Comparison of ENCODE assay signal across 1 cellular context in genomic region chr16:31475949-31476304, GRCh38.
TF ChIP-seq lines count a peak whose summit lies in the region.

No MANE protein-coding gene starts in this region.

TF ChIP-seq in HepG2, 621 proteins besides CTCF, POLR2A, EP300 and RAD21:
- TF ChIP-seq HNRNPK (IDR thresholded peaks at IDR 0.05; ENCODE audit: low read depth, low read length, poor library complexity, severe bottlenecking), result peak; percentile 36
- no peak for TF ChIP-seq ZNF562 (CRISPR knock-in tag; IDR thresholded peaks at IDR 0.05; ENCODE audit: borderline replicate concordance)
- no peak for TF ChIP-seq GATAD2A (CRISPR knock-in tag; IDR thresholded peaks at IDR 0.05)
- no peak for TF ChIP-seq HDAC6 (IDR thresholded peaks at IDR 0.05; ENCODE audit: low read depth, low read length)
- TF ChIP-seq GABPB1 (CRISPR knock-in tag; IDR thresholded peaks at IDR 0.05), result no peak; the same call in 1 of the 2 replicates
- TF ChIP-seq ZFYVE20 (CRISPR knock-in tag; IDR thresholded peaks at IDR 0.05; ENCODE audit: borderline replicate concordance, low read depth), result no peak
- 0 out of 2 replicates have a peak, but pooled peaks have one; percentile 17 for TF ChIP-seq RFXAP (CRISPR knock-in tag; IDR thresholded peaks at IDR 0.05; ENCODE audit: borderline replicate concordance)
- no peak for TF ChIP-seq SALL2 (CRISPR knock-in tag; IDR thresholded peaks at IDR 0.05)
- no peak for TF ChIP-seq ZIK1 (CRISPR knock-in tag; IDR thresholded peaks at IDR 0.05; ENCODE audit: borderline replicate concordance, low read depth)
- no peak for TF ChIP-seq ATF7 (IDR thresholded peaks at IDR 0.05)
- TF ChIP-seq ATF7 (CRISPR knock-in tag; IDR thresholded peaks at IDR 0.05), result no peak
- peak; percentile 46; the same call in 1 of the 2 replicates for TF ChIP-seq ZBTB38 (CRISPR knock-in tag; IDR thresholded peaks at IDR 0.05)
